ENCODE assay signal across 25 cellular contexts in the genomic region with DNA sequence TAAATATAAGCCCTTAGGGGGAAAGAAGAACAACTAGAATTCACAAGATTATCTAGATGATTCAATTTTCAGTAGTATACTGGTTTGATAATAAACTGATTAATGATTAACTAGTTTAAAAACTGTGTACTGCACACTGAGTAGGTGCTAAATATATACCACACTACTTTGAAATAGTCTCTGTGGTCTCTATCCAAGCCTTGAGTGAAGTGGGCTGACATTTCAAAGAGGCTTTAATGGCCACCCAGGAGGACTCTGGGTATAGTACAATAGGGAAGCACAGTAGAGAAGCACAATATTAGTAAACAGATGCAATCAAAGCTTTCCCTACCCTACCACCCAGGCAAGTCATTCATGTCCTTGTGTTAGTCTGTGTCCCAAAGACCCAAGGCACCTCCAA.
"Had no signal": no experiment of that assay in that cellular context is flagged by ENCODE, and none has a peak within 500 bp of the region (broad histone marks: within the 10 kb centered on the region; RNA-seq: fewer than 3 reads in every experiment).

No MANE protein-coding gene starts in this region.

- DNase-seq: activated CD4-positive, alpha-beta memory T cell treated with anti-CD3 and anti-CD28 coated beads, Interleukin-2, amount 10 ng/mL, durations not matched to agents 7 days and 5 days; activated CD4-positive, alpha-beta T cell treated with anti-CD3 and anti-CD28 coated beads for 1 hour; activated CD4-positive, alpha-beta T cell treated with anti-CD3 and anti-CD28 coated beads, Interleukin-2, amount 10 ng/mL, durations not matched to agents 7 days and 5 days; activated CD8-positive, alpha-beta memory T cell treated with anti-CD3 and anti-CD28 coated beads, Interleukin-2, amount 50 U/mL, for 48 hours; activated naive CD8-positive, alpha-beta T cell treated with anti-CD3 and anti-CD28 coated beads, Interleukin-2, amount 50 U/mL, for 24 hours; activated T-cell treated with anti-CD3 and anti-CD28 coated beads, Interleukin-2, amount 50 U/mL, for 48 hours; amygdala; central memory CD4-positive, alpha-beta T cell; endodermal cell; foreskin fibroblast; heart right ventricle; lower lobe of right lung; mesendoderm; posterior cingulate gyrus; sigmoid colon; stimulated activated CD4-positive, alpha-beta T cell treated with anti-CD3 and anti-CD28 coated beads, Interleukin-15, amount 100 ng/mL, for 24 hours; stimulated activated naive CD8-positive, alpha-beta T cell treated with anti-CD3 and anti-CD28 coated beads, Interleukin-15, Interleukin-2, amounts not matched to agents 100 U/mL and 50 U/mL, for 24 hours; T-helper 2 cell; testis; transverse colon had no signal

- H3K36me3 Mint-ChIP-seq: activated naive CD4-positive, alpha-beta T cell treated with anti-CD3 and anti-CD28 coated beads, Interleukin-2, amount 50 U/mL, for 24 hours had no signal

- H3K36me3 ChIP-seq: heart right ventricle, lower lobe of right lung, sigmoid colon, transverse colon had no signal

- H3K4me3 ChIP-seq: heart right ventricle, lower lobe of right lung, sigmoid colon, testis, transverse colon had no signal

- H3K27me3 Mint-ChIP-seq: activated CD4-positive, alpha-beta memory T cell treated with anti-CD3 and anti-CD28 coated beads, Interleukin-2, amount 10 ng/mL, durations not matched to agents 7 days and 5 days; activated CD4-positive, alpha-beta T cell treated with anti-CD3 and anti-CD28 coated beads, Interleukin-2, amount 10 ng/mL, durations not matched to agents 7 days and 5 days; activated naive CD4-positive, alpha-beta T cell treated with anti-CD3 and anti-CD28 coated beads, Interleukin-2, amount 50 U/mL, for 24 hours; activated naive CD8-positive, alpha-beta T cell treated with anti-CD3 and anti-CD28 coated beads, Interleukin-2, amount 50 U/mL, for 24 hours; natural killer cell treated with Interleukin-12 subunit alpha and Interleukin-12 subunit beta and Interleukin-15 and Interleukin-18, amount 100 ng/mL, for 72 hours had no signal

- H3K27ac Mint-ChIP-seq: activated CD4-positive, alpha-beta memory T cell treated with anti-CD3 and anti-CD28 coated beads, Interleukin-2, amount 10 ng/mL, durations not matched to agents 7 days and 5 days; activated CD4-positive, alpha-beta T cell treated with anti-CD3 and anti-CD28 coated beads, Interleukin-2, amount 10 ng/mL, durations not matched to agents 7 days and 5 days; activated naive CD4-positive, alpha-beta T cell treated with anti-CD3 and anti-CD28 coated beads, Interleukin-2, amount 50 U/mL, for 24 hours; activated naive CD8-positive, alpha-beta T cell treated with anti-CD3 and anti-CD28 coated beads, Interleukin-2, amount 50 U/mL, for 24 hours; activated T-helper 2 cell treated with anti-CD3 and anti-CD28 coated beads, Interferon-gamma antibody, Interleukin-2, Interleukin-4, amounts not matched to agents 10 μg/mL and 5 μg/mL and 100 μg/mL, durations not matched to agents 14 hours and 24 hours and 36 hours; endodermal cell had no signal

- H3K4me1 ChIP-seq: testis had no signal

- H3K4me1 Mint-ChIP-seq: endodermal cell had no signal

- H3K27ac ChIP-seq: heart right ventricle, lower lobe of right lung, sigmoid colon, testis had no signal

- H3K27me3 ChIP-seq: heart right ventricle, sigmoid colon, testis, transverse colon had no signal

- H3K9me3 ChIP-seq: heart right ventricle, lower lobe of right lung, sigmoid colon, testis, transverse colon had no signal

- ATAC-seq: activated naive CD8-positive, alpha-beta T cell treated with anti-CD3 and anti-CD28 coated beads, Interleukin-2, amount 50 U/mL, for 24 hours; esophagus mucosa; left lobe of liver; lower lobe of right lung; natural killer cell treated with Interleukin-12 subunit alpha and Interleukin-12 subunit beta and Interleukin-15 and Interleukin-18, amount 100 ng/mL, for 72 hours; stimulated activated naive CD8-positive, alpha-beta T cell treated with anti-CD3 and anti-CD28 coated beads, Interleukin-15, Interleukin-2, amounts not matched to agents 100 U/mL and 50 U/mL, for 24 hours had no signal

- H3K4me3 Mint-ChIP-seq: activated CD4-positive, alpha-beta memory T cell treated with anti-CD3 and anti-CD28 coated beads, Interleukin-2, amount 10 ng/mL, durations not matched to agents 7 days and 5 days; activated CD4-positive, alpha-beta T cell treated with anti-CD3 and anti-CD28 coated beads, Interleukin-2, amount 10 ng/mL, durations not matched to agents 7 days and 5 days; activated naive CD4-positive, alpha-beta T cell treated with anti-CD3 and anti-CD28 coated beads, Interleukin-2, amount 50 U/mL, for 24 hours; activated naive CD8-positive, alpha-beta T cell treated with anti-CD3 and anti-CD28 coated beads, Interleukin-2, amount 50 U/mL, for 24 hours; endodermal cell; natural killer cell treated with Interleukin-12 subunit alpha and Interleukin-12 subunit beta and Interleukin-15 and Interleukin-18, amount 100 ng/mL, for 72 hours had no signal

- H3K9me3 Mint-ChIP-seq: activated CD4-positive, alpha-beta T cell treated with anti-CD3 and anti-CD28 coated beads, Interleukin-2, amount 10 ng/mL, durations not matched to agents 7 days and 5 days; activated naive CD4-positive, alpha-beta T cell treated with anti-CD3 and anti-CD28 coated beads, Interleukin-2, amount 50 U/mL, for 24 hours; activated naive CD8-positive, alpha-beta T cell treated with anti-CD3 and anti-CD28 coated beads, Interleukin-2, amount 50 U/mL, for 24 hours; activated T-helper 2 cell treated with anti-CD3 and anti-CD28 coated beads, Interferon-gamma antibody, Interleukin-2, Interleukin-4, amounts not matched to agents 10 μg/mL and 5 μg/mL and 100 μg/mL, durations not matched to agents 14 hours and 24 hours and 36 hours; endodermal cell had no signal
